20 cellular contexts compared by ENCODE assay signal in the genomic region with DNA sequence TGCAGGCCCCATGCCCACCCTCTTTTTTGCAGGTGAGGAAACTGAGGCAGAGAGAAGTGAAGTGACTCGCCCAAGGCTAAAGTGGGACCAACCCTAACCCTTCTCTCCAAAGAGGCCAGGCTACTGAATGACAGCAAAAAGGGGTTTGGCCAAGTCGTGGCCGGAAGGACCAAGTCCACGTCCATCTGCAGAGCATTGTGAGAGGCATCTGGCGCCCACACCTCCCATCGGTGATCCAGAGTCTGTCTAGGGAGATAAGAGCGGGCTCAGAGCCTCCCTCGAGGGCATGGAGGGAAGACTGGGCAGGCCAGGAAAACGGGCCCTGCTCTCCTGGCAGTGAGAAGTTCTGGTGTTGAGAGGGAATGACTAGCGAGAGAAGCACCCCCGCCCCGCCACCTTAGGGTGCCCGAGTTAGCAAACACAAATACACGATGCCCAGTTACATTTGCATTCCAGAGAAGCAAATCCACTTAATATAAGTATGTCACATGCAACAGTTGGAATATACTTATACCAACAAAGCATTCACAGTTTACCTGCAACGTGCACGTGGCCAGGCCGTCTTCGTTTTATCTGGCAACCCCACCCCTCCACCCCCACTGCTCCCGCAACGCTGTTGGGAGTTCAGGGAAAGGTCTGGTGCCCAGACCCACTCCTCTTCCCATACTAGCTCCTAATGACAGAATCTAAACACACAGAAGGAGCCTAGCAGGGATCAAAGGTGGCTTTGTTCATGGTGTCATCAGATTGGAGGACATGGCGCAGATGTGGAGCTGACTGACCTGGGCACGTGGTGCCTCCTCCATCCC.
"Had no signal": no experiment of that assay in that cellular context is flagged by ENCODE, and none has a peak within 500 bp of the region (broad histone marks: within the 10 kb centered on the region; RNA-seq: fewer than 3 reads in every experiment).

No MANE protein-coding gene starts in this region.

- H3K36me3 ChIP-seq: adrenal gland, breast epithelium, gastrocnemius medialis, left ventricle myocardium inferior, tibial artery had no signal

- H3K36me3 Mint-ChIP-seq: activated CD8-positive, alpha-beta memory T cell treated with anti-CD3 and anti-CD28 coated beads, Interleukin-2, amount 10 ng/mL, durations not matched to agents 7 days and 5 days; activated naive CD4-positive, alpha-beta T cell treated with anti-CD3 and anti-CD28 coated beads, Interleukin-2, amount 50 U/mL, for 72 hours had no signal

- H3K27ac Mint-ChIP-seq: activated CD4-positive, alpha-beta T cell treated with anti-CD3 and anti-CD28 coated beads for 36 hours; activated CD8-positive, alpha-beta memory T cell treated with anti-CD3 and anti-CD28 coated beads, Interleukin-2, amount 10 ng/mL, durations not matched to agents 7 days and 5 days; activated naive CD4-positive, alpha-beta T cell treated with anti-CD3 and anti-CD28 coated beads, Interleukin-2, amount 50 U/mL, for 72 hours; dendritic cell treated with granulocyte-macrophage colony-stimulating factor and Interleukin-4, amounts not matched to agents 40 ng/mL and 50 ng/mL, for 4 days; naive B cell; progenitor cell of endocrine pancreas had no signal

- H3K9me3 Mint-ChIP-seq: activated naive CD4-positive, alpha-beta T cell treated with anti-CD3 and anti-CD28 coated beads, Interleukin-2, amount 50 U/mL, for 72 hours; activated T-cell treated with anti-CD3 and anti-CD28 coated beads, Interleukin-2, amount 50 U/mL, for 4 hours had no signal

- H3K9me3 ChIP-seq: adrenal gland, breast epithelium, gastrocnemius medialis, left ventricle myocardium inferior, mucosa of descending colon, tibial artery had no signal

- H3K4me3 Mint-ChIP-seq: activated CD4-positive, alpha-beta T cell treated with anti-CD3 and anti-CD28 coated beads for 36 hours; activated CD8-positive, alpha-beta memory T cell treated with anti-CD3 and anti-CD28 coated beads, Interleukin-2, amount 10 ng/mL, durations not matched to agents 7 days and 5 days; activated T-cell treated with anti-CD3 and anti-CD28 coated beads, Interleukin-2, amount 50 U/mL, for 4 hours; dendritic cell treated with granulocyte-macrophage colony-stimulating factor and Interleukin-4, amounts not matched to agents 40 ng/mL and 50 ng/mL, for 4 days; naive B cell had no signal

- H3K4me3 ChIP-seq: adrenal gland, breast epithelium, gastrocnemius medialis, left ventricle myocardium inferior, mucosa of descending colon, tibial artery had no signal

- H3K27ac ChIP-seq: adrenal gland, breast epithelium, gastrocnemius medialis, left ventricle myocardium inferior, tibial artery had no signal

- H3K27me3 ChIP-seq: adrenal gland, breast epithelium, gastrocnemius medialis, tibial artery had no signal

- H3K4me1 ChIP-seq: adrenal gland, breast epithelium, left ventricle myocardium inferior, tibial artery had no signal

- H3K27me3 Mint-ChIP-seq: activated CD4-positive, alpha-beta T cell treated with anti-CD3 and anti-CD28 coated beads for 36 hours; activated CD8-positive, alpha-beta memory T cell treated with anti-CD3 and anti-CD28 coated beads, Interleukin-2, amount 10 ng/mL, durations not matched to agents 7 days and 5 days; dendritic cell treated with granulocyte-macrophage colony-stimulating factor and Interleukin-4, amounts not matched to agents 40 ng/mL and 50 ng/mL, for 4 days had no signal

- DNase-seq: activated CD4-positive, alpha-beta T cell treated with anti-CD3 and anti-CD28 coated beads for 36 hours; activated CD4-positive, alpha-beta T cell treated with anti-CD3 and anti-CD28 coated beads, Interleukin-2, amount 50 U/mL, for 48 hours; activated CD8-positive, alpha-beta memory T cell treated with anti-CD3 and anti-CD28 coated beads, Interleukin-2, amount 10 ng/mL, durations not matched to agents 7 days and 5 days; activated gamma-delta T cell; activated T-cell treated with anti-CD3 and anti-CD28 coated beads, Interleukin-2, amount 50 U/mL, for 4 hours; effector CD8-positive, alpha-beta T cell; gastrocnemius medialis; kidney; left ventricle myocardium inferior; mammary epithelial cell; mucosa of descending colon; naive B cell; stimulated activated CD4-positive, alpha-beta T cell treated with anti-CD3 and anti-CD28 coated beads, Interleukin-2, amount 100 ng/mL, for 24 hours; stimulated activated naive CD8-positive, alpha-beta T cell treated with anti-CD3 and anti-CD28 coated beads, Interleukin-15, Interleukin-2, amounts not matched to agents 100 U/mL and 50 U/mL, for 24 hours; tibial artery had no signal

- H3K4me1 Mint-ChIP-seq: activated CD4-positive, alpha-beta T cell treated with anti-CD3 and anti-CD28 coated beads for 36 hours; naive B cell had no signal

- ATAC-seq: activated CD4-positive, alpha-beta T cell treated with anti-CD3 and anti-CD28 coated beads for 36 hours; activated CD8-positive, alpha-beta memory T cell treated with anti-CD3 and anti-CD28 coated beads, Interleukin-2, amount 10 ng/mL, durations not matched to agents 7 days and 5 days; activated naive CD4-positive, alpha-beta T cell treated with anti-CD3 and anti-CD28 coated beads, Interleukin-2, amount 50 U/mL, for 72 hours; activated T-cell treated with anti-CD3 and anti-CD28 coated beads, Interleukin-2, amount 50 U/mL, for 4 hours; gastrocnemius medialis; mucosa of descending colon; stimulated activated naive CD8-positive, alpha-beta T cell treated with anti-CD3 and anti-CD28 coated beads, Interleukin-15, Interleukin-2, amounts not matched to agents 100 U/mL and 50 U/mL, for 24 hours had no signal
